23 cellular contexts compared by ENCODE assay signal in genomic region chr20:43238833-43239232, GRCh38. TPM values are rescaled to one million over a fixed set of nuclear protein-coding genes. Genes with fewer than 3 reads are reported as not detected.
DNase-seq lines count a peak whose midpoint lies in the region; ATAC-seq, FAIRE-seq and TF ChIP-seq lines count a peak whose summit lies in the region.
"Had no signal": no experiment of that assay in that cellular context is flagged by ENCODE, and none has a peak within 500 bp of the region (broad histone marks: within the 10 kb centered on the region; RNA-seq: fewer than 3 reads in every experiment).

No MANE protein-coding gene starts in this region.

- ATAC-seq in A549 (no peak), K562 (peak; percentile 92)
- ATAC-seq: effector memory CD8-positive, alpha-beta T cell; PC-3 had no signal

- TF ChIP-seq CTCF in A549 (IDR thresholded peaks at IDR 0.05): no peak
- TF ChIP-seq CTCF in K562 (IDR thresholded peaks at IDR 0.05 in 2 of 3, conservative IDR thresholded peaks at IDR 0.05 in 1 of 3; ENCODE audit: insufficient read depth in 2 of 3, low read depth in 1 of 3, low read length in 3 of 3): no peak

- H3F3A ChIP-seq in GM23248 (ENCODE audit: insufficient read depth): no peaks in the 10 kb centered on the region

- POLR2A ChIA-PET in A549 (lab: Yijun Ruan, JAX) (no interaction called here), K562 (lab: Yijun Ruan, JAX) (interaction anchor here (0.5 to 1.2 kb wide), 2 partner anchors 13 to 43 kb away, joined by 3 read pairs; no protein-coding TSS in a partner anchor)

- H3K4me1 ChIP-seq in A549 (no peaks in the 10 kb centered on the region), K562 (replicated peaks in 1 of 2; ENCODE audit: control insufficient read depth in 2 of 2, insufficient read depth in 2 of 2, low read length in 2 of 2) (no peaks in the 10 kb centered on the region), GM23248 (ENCODE audit: insufficient read depth) (no peaks in the 10 kb centered on the region)
- H3K4me1 ChIP-seq: pancreas, sigmoid colon, stomach had no signal

- no peak for TF ChIP-seq POLR2A in A549 (IDR thresholded peaks at IDR 0.05; ENCODE audit: low read length)
- no peak for TF ChIP-seq POLR2A in K562 (conservative IDR thresholded peaks at IDR 0.05)

- DNase-seq in A549 (ENCODE audit: low read depth in 1 of 2, low spot score in 1 of 2): peak in 1 of 2 experiments; percentile 6
- DNase-seq in ELF-1 (ENCODE audit: low read depth, low spot score): peak; percentile 57
- peak; percentile 46 for DNase-seq in NAMALWA (ENCODE audit: low spot score)
- DNase-seq in K562 (ENCODE audit: extremely low read depth in 1 of 4, low spot score in 3 of 4): peak; percentile 10 to 62 (median 44)
- no peak for DNase-seq in stimulated activated CD4-positive, alpha-beta T cell treated with anti-CD3 and anti-CD28 coated beads, Interleukin-15, amount 100 ng/mL, for 24 hours
- no peak for DNase-seq in posterior vena cava (ENCODE audit: low spot score)
- no peak for DNase-seq in GM23248
- DNase-seq: activated T-cell treated with anti-CD3 and anti-CD28 coated beads, Interleukin-2, amount 50 U/mL, for 24 hours; AML-193; effector memory CD8-positive, alpha-beta T cell; NCI-H1694; NCI-H226; pancreas; PC-3; sigmoid colon; stimulated activated CD4-positive, alpha-beta T cell treated with anti-CD3 and anti-CD28 coated beads, Interleukin-1b, Interleukin-23, amount 100 ng/mL, for 48 hours; stomach had no signal

- no peak for FAIRE-seq in A549 (lab: Jason Lieb, UNC)
- FAIRE-seq in K562 (lab: Jason Lieb, UNC): peak; percentile 93
- FAIRE-seq: astrocyte, G401.6, pancreas, TTC549 had no signal

- H3K36me3 ChIP-seq in K562 (ENCODE audit: control insufficient read depth, insufficient read depth, low read length) (no peaks in the 10 kb centered on the region), GM23248 (ENCODE audit: low read depth) (no peaks in the 10 kb centered on the region)
- H3K36me3 ChIP-seq: pancreas, sigmoid colon, stomach had no signal

- no TSS peak for BruUV-seq in K562 (replicated peaks; lab: Mats Ljungman, UMichigan)

- H3K9ac ChIP-seq in K562 (ENCODE audit: insufficient read depth in 1 of 2, low read depth in 2 of 2, low read length in 2 of 2): no peak overlapping the region
- no peak overlapping the region for H3K9ac ChIP-seq in GM23248

- H3K4me3 ChIP-seq in A549: no peak overlapping the region
- H3K4me3 ChIP-seq in K562: no peak overlapping the region
- H3K4me3 ChIP-seq in GM23248: no peak overlapping the region
- H3K4me3 ChIP-seq: lung, pancreas, sigmoid colon, stomach had no signal

- intact Hi-C loops in K562 (cut with micrococcal nuclease) (no loop called here), posterior vena cava (cut with DNase I) (no loop called here)

- 6% methylated on average over 3 of the region's 3 CpGs for WGBS in A549 (ENCODE audit: missing lambda C conversion rate)
- WGBS in K562 (ENCODE audit: insufficient coverage, low coverage, missing lambda C conversion rate): 0% methylated on average over 3 of the region's 3 CpGs
- 42 to 51% methylated on average over 3 of the region's 3 CpGs for WGBS in GM23248 (ENCODE audit: low coverage in 1 of 2, low lambda C conversion rate in 2 of 2, missing lambda C conversion rate in 2 of 2), 2 experiments

- H4K20me1 ChIP-seq in K562 (replicated peaks; ENCODE audit: control insufficient read depth, insufficient read depth, low read length) (no peaks in the 10 kb centered on the region), GM23248 (ENCODE audit: insufficient read depth) (no peaks in the 10 kb centered on the region)

- H3K27me3 ChIP-seq in K562 (ENCODE audit: control insufficient read depth in 2 of 2, insufficient read depth in 2 of 2, low read length in 2 of 2): no peaks in the 10 kb centered on the region; a peak in 1 of 5 replicates
- 0 out of 2 replicates have a peak, but pooled peaks cover 5% of the 10 kb centered on the region for H3K27me3 ChIP-seq in GM23248 (replicated peaks; ENCODE audit: insufficient read depth)
- H3K27me3 ChIP-seq: pancreas had no signal

- H3K79me2 ChIP-seq in K562 (ENCODE audit: control insufficient read depth, insufficient read depth, low read length): no peaks in the 10 kb centered on the region
- no peaks in the 10 kb centered on the region for H3K79me2 ChIP-seq in GM23248 (ENCODE audit: insufficient read depth)

- TF ChIP-seq EP300 in A549 (IDR thresholded peaks at IDR 0.05) (no peak), K562 (IDR thresholded peaks at IDR 0.05; ENCODE audit: low read length) (no peak)

- no peak for TF ChIP-seq RAD21 in A549 (conservative IDR thresholded peaks at IDR 0.05 in 1 of 2, IDR thresholded peaks at IDR 0.05 in 1 of 2)
- no peak for TF ChIP-seq RAD21 in K562 (CRISPR knock-in tag; conservative IDR thresholded peaks at IDR 0.05 in 1 of 2, IDR thresholded peaks at IDR 0.05 in 1 of 2)

- 0 out of 2 replicates have a peak overlapping the region, but pooled peaks have one; percentile 40 for H2AFZ ChIP-seq in K562 (ENCODE audit: low read depth, low read length)
- no peak overlapping the region for H2AFZ ChIP-seq in GM23248

- H3K9me3 ChIP-seq in A549 (no peaks in the 10 kb centered on the region), K562 (replicated peaks; ENCODE audit: control insufficient read depth, insufficient read depth, low read depth, low read length) (no peaks in the 10 kb centered on the region), GM23248 (ENCODE audit: low read depth) (no peaks in the 10 kb centered on the region)
- H3K9me3 ChIP-seq: pancreas had no signal

- CTCF ChIA-PET in A549 (lab: Yijun Ruan, JAX) (no interaction called here), K562 (lab: Yijun Ruan, JAX; ENCODE audit: low intra/inter-chr PET ratio) (no interaction called here)

- no peak overlapping the region for H3K27ac ChIP-seq in A549
- no peak overlapping the region for H3K27ac ChIP-seq in K562 (ENCODE audit: extremely low read depth, low read depth, low read length)
- H3K27ac ChIP-seq in GM23248: no peak overlapping the region
- H3K27ac ChIP-seq: pancreas, sigmoid colon, stomach had no signal

- H3K4me2 ChIP-seq in A549 (no peak overlapping the region), K562 (ENCODE audit: insufficient read depth, low read length) (no peak overlapping the region), GM23248 (ENCODE audit: unreplicated experiment) (no peak overlapping the region)

- H3K9me1 ChIP-seq in K562 (ENCODE audit: control insufficient read depth, insufficient read depth, low read length): no peaks in the 10 kb centered on the region

- in situ Hi-C loops in K562 (cut with MboI): no loop called here
- in situ Hi-C loops in GM23248 (cut with MboI): no loop called here

- no peaks in the 10 kb centered on the region for H3K9me2 ChIP-seq in GM23248 (ENCODE audit: insufficient read depth)

TF ChIP-seq in A549, 52 proteins besides CTCF, POLR2A, EP300 and RAD21:
- peak; percentile 39; the same call in 1 of the 2 replicates for TF ChIP-seq USF2 (IDR thresholded peaks at IDR 0.05)
- TF ChIP-seq RARB (CRISPR knock-in tag; IDR thresholded peaks at IDR 0.05): no peak

TF ChIP-seq in K562, 482 proteins besides CTCF, POLR2A, EP300 and RAD21 (continues in another document):
- TF ChIP-seq HCFC1 (IDR thresholded peaks at IDR 0.05; ENCODE audit: low read depth, low read length): peak; percentile 84
- TF ChIP-seq FOS (IDR thresholded peaks at IDR 0.05; ENCODE audit: extremely low read depth, insufficient read length): peak; percentile 17
- peak; percentile 60 to 63; a peak in 3 of 4 replicates for TF ChIP-seq SIX5 (IDR thresholded peaks at IDR 0.05; ENCODE audit: borderline replicate concordance in 1 of 2, insufficient read depth in 1 of 2, low read depth in 1 of 2, low read length in 2 of 2)
- peak; percentile 74 for TF ChIP-seq USF1 (CRISPR knock-in tag; IDR thresholded peaks at IDR 0.05)
- TF ChIP-seq ZNF143 (CRISPR knock-in tag; IDR thresholded peaks at IDR 0.05): peak; percentile 74
- TF ChIP-seq CBFA2T2 (conservative IDR thresholded peaks at IDR 0.05): peak; percentile 56
- TF ChIP-seq ZNF316 (IDR thresholded peaks at IDR 0.05): no peak
- peak; percentile 62 for TF ChIP-seq NFYB (IDR thresholded peaks at IDR 0.05; ENCODE audit: extremely low read depth, insufficient read length)
- peak; percentile 93 for TF ChIP-seq RAD51 (IDR thresholded peaks at IDR 0.05; ENCODE audit: borderline replicate concordance, low read depth)

RNA-seq across cellular contexts. Expression of gene PTPRT, which starts 49.1 kb away (rescaled TPM):
- polyA plus RNA-seq in A549 (2011; rRNA removed): not detected in 2 replicates
- not detected in 2 replicates for polyA plus RNA-seq in A549 (2012; cell fraction: cytosol; rRNA removed)
- not detected in 2 replicates for polyA plus RNA-seq in A549 (2012; cell fraction: nucleus; rRNA removed)
- polyA plus RNA-seq in A549 (2017; fragmentation: RNase III; extraction: RNeasy Plus Mini Kit Qiagen cat#74134 plus additional on column Dnase treatment): not detected in 3 replicates
- not detected in 2 replicates for polyA minus RNA-seq in A549 (2011; rRNA and poly(A)+ RNA removed)
- total RNA-seq in K562 (2011; cell fraction: chromatin; rRNA removed; ENCODE audit: low replicate concordance): not detected in 2 replicates
- total RNA-seq in K562 (2011; cell fraction: nucleolus; rRNA removed): not detected in 2 replicates
- total RNA-seq in K562 (2011; cell fraction: nucleoplasm; rRNA removed): not detected in 2 replicates
- total RNA-seq in K562 (2014; rRNA removed): not detected in 2 replicates
- total RNA-seq in K562 (2014; rRNA removed; fragmentation: Illumina TruSeq; extraction: Trizol): not detected in 2 replicates
- not detected in 2 replicates for total RNA-seq in K562 (2015; rRNA removed; fragmentation: Illumina TruSeq; extraction: Trizol)
- not detected in 2 replicates for total RNA-seq in K562 (2021)
- polyA plus RNA-seq in K562 (2011; rRNA removed): not detected in 2 replicates
- polyA plus RNA-seq in K562 (2011; cell fraction: cytosol; rRNA removed): not detected in 2 replicates
- not detected in 2 replicates for polyA plus RNA-seq in K562 (2011; cell fraction: nucleus; rRNA removed)
- polyA plus RNA-seq in K562 (2012): not detected in 2 replicates
- not detected in 2 replicates for polyA plus RNA-seq in K562 (2014; fragmentation: Illumina TruSeq; extraction: Trizol)
- not detected for polyA plus RNA-seq in K562 (2014; fragmentation: Nextera tagmentation; extraction: Ambion mirVana)
- polyA plus RNA-seq in K562 (2014; rRNA removed): not detected in 2 replicates
- polyA minus RNA-seq in K562 (2011; rRNA and poly(A)+ RNA removed): not detected in 2 replicates
- not detected in 2 replicates for polyA minus RNA-seq in K562 (2011; cell fraction: cytosol; rRNA and poly(A)+ RNA removed)
- not detected in 2 replicates for polyA minus RNA-seq in K562 (2011; cell fraction: nucleus; rRNA and poly(A)+ RNA removed)
- total RNA-seq in posterior vena cava: under 1 TPM; 0.10 to 0.19 TPM
- total RNA-seq in GM23248 (2014; rRNA removed; shearing (Covaris generic)): not detected in 2 replicates
- not detected in 2 replicates for polyA plus RNA-seq in GM23248 (2016; fragmentation: Nextera tagmentation; extraction: Ambion mirVana)
- total RNA-seq: chondrocyte, fibroblast of lung, PC-3 had no signal
- polyA plus RNA-seq: fibroblast of lung had no signal

Comparison
In these comparisons a context has a peak if more than half of its experiments do, and no peak if none do; other contexts are left out.
1. DNase-seq: peak in ELF-1 (single experiment), NAMALWA (single experiment) and K562 (4 of 4); none in stimulated activated CD4-positive, alpha-beta T cell treated with anti-CD3 and anti-CD28 coated beads, Interleukin-15, amount 100 ng/mL, for 24 hours (single experiment), posterior vena cava (single experiment) and GM23248 (single experiment).
2. Of the 35 proteins assayed by ChIP-seq in both K562 and A549: peak only in K562: none; only in A549: none; in both: USF2; in neither: 34.